In the genomic region with DNA sequence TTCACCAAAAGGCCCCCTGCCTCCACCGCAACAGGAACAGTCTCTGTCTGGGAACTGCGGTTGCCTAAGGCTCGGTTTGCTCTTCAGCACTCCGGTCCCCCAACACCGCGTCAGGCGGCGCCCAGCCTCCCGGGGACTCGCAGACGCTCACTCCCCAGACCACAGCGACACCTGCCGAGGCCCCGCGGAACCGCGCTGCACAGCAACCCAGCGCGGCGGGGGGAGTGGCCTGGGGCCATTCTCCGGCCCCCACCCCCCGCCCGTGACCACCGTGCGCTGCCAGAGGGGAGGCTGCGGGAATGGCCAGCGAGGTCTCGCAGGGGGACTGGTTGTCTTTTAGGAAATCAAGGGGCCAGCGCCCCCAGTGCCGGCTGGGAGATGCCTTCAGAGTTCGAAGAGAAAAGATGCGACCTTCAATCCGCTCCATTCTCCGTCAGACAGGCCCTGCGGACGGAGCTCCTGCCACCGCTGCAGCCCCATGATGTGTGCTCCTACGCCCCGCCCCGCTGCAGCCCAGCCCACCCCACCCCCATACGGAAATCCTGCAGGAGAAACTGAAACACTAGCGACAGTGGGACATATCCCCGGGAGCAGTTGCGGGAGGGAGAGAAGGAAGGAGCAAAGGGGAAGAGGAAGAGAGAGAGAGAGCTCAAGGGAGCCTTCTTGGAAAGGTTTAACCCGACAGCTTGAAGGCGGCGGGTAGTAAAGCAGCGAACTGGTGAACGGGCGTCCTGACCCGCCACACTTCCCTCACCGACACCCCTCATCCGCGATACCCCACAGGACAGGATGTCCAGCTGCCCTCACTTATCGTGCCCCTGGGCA, we compare ENCODE assay signal across 1 cellular context.
TF ChIP-seq lines count a peak whose summit lies in the region.

No MANE protein-coding gene starts in this region.

TF ChIP-seq in HepG2, 621 proteins besides CTCF, POLR2A, EP300 and RAD21 (continued from another document and continues in another):
- no peak for TF ChIP-seq REXO4 (CRISPR knock-in tag; IDR thresholded peaks at IDR 0.05; ENCODE audit: borderline replicate concordance)
- no peak for TF ChIP-seq NFYB (CRISPR knock-in tag; IDR thresholded peaks at IDR 0.05)
- no peak for TF ChIP-seq SAFB2 (CRISPR knock-in tag; IDR thresholded peaks at IDR 0.05; ENCODE audit: borderline replicate concordance, low read depth)
- TF ChIP-seq ZNF468 (CRISPR knock-in tag; IDR thresholded peaks at IDR 0.05) = no peak
- TF ChIP-seq RXRA (CRISPR knock-in tag; IDR thresholded peaks at IDR 0.05) = peak; percentile 65; the same call in 1 of the 2 replicates
- TF ChIP-seq, protein P1, sequence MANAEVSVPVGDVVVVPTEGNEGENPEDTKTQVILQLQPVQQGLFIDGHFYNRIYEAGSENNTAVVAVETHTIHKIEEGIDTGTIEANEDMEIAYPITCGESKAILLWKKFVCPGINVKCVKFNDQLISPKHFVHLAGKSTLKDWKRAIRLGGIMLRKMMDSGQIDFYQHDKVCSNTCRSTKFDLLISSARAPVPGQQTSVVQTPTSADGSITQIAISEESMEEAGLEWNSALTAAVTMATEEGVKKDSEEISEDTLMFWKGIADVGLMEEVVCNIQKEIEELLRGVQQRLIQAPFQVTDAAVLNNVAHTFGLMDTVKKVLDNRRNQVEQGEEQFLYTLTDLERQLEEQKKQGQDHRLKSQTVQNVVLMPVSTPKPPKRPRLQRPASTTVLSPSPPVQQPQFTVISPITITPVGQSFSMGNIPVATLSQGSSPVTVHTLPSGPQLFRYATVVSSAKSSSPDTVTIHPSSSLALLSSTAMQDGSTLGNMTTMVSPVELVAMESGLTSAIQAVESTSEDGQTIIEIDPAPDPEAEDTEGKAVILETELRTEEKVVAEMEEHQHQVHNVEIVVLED (CRISPR knock-in tag; IDR thresholded peaks at IDR 0.05; ENCODE audit: borderline replicate concordance) = peak; percentile 37; the same call in 1 of the 2 replicates
- TF ChIP-seq, protein P2, sequence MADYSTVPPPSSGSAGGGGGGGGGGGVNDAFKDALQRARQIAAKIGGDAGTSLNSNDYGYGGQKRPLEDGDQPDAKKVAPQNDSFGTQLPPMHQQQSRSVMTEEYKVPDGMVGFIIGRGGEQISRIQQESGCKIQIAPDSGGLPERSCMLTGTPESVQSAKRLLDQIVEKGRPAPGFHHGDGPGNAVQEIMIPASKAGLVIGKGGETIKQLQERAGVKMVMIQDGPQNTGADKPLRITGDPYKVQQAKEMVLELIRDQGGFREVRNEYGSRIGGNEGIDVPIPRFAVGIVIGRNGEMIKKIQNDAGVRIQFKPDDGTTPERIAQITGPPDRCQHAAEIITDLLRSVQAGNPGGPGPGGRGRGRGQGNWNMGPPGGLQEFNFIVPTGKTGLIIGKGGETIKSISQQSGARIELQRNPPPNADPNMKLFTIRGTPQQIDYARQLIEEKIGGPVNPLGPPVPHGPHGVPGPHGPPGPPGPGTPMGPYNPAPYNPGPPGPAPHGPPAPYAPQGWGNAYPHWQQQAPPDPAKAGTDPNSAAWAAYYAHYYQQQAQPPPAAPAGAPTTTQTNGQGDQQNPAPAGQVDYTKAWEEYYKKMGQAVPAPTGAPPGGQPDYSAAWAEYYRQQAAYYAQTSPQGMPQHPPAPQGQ (CRISPR knock-in tag; IDR thresholded peaks at IDR 0.05; ENCODE audit: borderline replicate concordance) = no peak
- TF ChIP-seq, protein P3, sequence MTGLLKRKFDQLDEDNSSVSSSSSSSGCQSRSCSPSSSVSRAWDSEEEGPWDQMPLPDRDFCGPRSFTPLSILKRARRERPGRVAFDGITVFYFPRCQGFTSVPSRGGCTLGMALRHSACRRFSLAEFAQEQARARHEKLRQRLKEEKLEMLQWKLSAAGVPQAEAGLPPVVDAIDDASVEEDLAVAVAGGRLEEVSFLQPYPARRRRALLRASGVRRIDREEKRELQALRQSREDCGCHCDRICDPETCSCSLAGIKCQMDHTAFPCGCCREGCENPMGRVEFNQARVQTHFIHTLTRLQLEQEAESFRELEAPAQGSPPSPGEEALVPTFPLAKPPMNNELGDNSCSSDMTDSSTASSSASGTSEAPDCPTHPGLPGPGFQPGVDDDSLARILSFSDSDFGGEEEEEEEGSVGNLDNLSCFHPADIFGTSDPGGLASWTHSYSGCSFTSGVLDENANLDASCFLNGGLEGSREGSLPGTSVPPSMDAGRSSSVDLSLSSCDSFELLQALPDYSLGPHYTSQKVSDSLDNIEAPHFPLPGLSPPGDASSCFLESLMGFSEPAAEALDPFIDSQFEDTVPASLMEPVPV (CRISPR knock-in tag; IDR thresholded peaks at IDR 0.05) = peak; percentile 73; the same call in 1 of the 2 replicates
- TF ChIP-seq ZBTB3 (CRISPR knock-in tag; IDR thresholded peaks at IDR 0.05; ENCODE audit: borderline replicate concordance, low read depth) = no peak
- TF ChIP-seq, protein P4, sequence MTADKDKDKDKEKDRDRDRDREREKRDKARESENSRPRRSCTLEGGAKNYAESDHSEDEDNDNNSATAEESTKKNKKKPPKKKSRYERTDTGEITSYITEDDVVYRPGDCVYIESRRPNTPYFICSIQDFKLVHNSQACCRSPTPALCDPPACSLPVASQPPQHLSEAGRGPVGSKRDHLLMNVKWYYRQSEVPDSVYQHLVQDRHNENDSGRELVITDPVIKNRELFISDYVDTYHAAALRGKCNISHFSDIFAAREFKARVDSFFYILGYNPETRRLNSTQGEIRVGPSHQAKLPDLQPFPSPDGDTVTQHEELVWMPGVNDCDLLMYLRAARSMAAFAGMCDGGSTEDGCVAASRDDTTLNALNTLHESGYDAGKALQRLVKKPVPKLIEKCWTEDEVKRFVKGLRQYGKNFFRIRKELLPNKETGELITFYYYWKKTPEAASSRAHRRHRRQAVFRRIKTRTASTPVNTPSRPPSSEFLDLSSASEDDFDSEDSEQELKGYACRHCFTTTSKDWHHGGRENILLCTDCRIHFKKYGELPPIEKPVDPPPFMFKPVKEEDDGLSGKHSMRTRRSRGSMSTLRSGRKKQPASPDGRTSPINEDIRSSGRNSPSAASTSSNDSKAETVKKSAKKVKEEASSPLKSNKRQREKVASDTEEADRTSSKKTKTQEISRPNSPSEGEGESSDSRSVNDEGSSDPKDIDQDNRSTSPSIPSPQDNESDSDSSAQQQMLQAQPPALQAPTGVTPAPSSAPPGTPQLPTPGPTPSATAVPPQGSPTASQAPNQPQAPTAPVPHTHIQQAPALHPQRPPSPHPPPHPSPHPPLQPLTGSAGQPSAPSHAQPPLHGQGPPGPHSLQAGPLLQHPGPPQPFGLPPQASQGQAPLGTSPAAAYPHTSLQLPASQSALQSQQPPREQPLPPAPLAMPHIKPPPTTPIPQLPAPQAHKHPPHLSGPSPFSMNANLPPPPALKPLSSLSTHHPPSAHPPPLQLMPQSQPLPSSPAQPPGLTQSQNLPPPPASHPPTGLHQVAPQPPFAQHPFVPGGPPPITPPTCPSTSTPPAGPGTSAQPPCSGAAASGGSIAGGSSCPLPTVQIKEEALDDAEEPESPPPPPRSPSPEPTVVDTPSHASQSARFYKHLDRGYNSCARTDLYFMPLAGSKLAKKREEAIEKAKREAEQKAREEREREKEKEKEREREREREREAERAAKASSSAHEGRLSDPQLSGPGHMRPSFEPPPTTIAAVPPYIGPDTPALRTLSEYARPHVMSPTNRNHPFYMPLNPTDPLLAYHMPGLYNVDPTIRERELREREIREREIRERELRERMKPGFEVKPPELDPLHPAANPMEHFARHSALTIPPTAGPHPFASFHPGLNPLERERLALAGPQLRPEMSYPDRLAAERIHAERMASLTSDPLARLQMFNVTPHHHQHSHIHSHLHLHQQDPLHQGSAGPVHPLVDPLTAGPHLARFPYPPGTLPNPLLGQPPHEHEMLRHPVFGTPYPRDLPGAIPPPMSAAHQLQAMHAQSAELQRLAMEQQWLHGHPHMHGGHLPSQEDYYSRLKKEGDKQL (CRISPR knock-in tag; IDR thresholded peaks at IDR 0.05; ENCODE audit: low read depth) = no peak
- no peak for TF ChIP-seq ZNF557 (CRISPR knock-in tag; IDR thresholded peaks at IDR 0.05)
- TF ChIP-seq, protein P5, sequence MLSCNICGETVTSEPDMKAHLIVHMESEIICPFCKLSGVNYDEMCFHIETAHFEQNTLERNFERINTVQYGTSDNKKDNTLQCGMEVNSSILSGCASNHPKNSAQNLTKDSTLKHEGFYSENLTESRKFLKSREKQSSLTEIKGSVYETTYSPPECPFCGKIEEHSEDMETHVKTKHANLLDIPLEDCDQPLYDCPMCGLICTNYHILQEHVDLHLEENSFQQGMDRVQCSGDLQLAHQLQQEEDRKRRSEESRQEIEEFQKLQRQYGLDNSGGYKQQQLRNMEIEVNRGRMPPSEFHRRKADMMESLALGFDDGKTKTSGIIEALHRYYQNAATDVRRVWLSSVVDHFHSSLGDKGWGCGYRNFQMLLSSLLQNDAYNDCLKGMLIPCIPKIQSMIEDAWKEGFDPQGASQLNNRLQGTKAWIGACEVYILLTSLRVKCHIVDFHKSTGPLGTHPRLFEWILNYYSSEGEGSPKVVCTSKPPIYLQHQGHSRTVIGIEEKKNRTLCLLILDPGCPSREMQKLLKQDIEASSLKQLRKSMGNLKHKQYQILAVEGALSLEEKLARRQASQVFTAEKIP (CRISPR knock-in tag; IDR thresholded peaks at IDR 0.05; ENCODE audit: borderline replicate concordance) = no peak
- no peak for TF ChIP-seq EEA1 (CRISPR knock-in tag; IDR thresholded peaks at IDR 0.05; ENCODE audit: borderline replicate concordance)
- TF ChIP-seq ZBTB7B (CRISPR knock-in tag; IDR thresholded peaks at IDR 0.05) = peak; percentile 74
- no peak for TF ChIP-seq PAWR (CRISPR knock-in tag; IDR thresholded peaks at IDR 0.05; ENCODE audit: borderline replicate concordance)
- TF ChIP-seq, protein P6, sequence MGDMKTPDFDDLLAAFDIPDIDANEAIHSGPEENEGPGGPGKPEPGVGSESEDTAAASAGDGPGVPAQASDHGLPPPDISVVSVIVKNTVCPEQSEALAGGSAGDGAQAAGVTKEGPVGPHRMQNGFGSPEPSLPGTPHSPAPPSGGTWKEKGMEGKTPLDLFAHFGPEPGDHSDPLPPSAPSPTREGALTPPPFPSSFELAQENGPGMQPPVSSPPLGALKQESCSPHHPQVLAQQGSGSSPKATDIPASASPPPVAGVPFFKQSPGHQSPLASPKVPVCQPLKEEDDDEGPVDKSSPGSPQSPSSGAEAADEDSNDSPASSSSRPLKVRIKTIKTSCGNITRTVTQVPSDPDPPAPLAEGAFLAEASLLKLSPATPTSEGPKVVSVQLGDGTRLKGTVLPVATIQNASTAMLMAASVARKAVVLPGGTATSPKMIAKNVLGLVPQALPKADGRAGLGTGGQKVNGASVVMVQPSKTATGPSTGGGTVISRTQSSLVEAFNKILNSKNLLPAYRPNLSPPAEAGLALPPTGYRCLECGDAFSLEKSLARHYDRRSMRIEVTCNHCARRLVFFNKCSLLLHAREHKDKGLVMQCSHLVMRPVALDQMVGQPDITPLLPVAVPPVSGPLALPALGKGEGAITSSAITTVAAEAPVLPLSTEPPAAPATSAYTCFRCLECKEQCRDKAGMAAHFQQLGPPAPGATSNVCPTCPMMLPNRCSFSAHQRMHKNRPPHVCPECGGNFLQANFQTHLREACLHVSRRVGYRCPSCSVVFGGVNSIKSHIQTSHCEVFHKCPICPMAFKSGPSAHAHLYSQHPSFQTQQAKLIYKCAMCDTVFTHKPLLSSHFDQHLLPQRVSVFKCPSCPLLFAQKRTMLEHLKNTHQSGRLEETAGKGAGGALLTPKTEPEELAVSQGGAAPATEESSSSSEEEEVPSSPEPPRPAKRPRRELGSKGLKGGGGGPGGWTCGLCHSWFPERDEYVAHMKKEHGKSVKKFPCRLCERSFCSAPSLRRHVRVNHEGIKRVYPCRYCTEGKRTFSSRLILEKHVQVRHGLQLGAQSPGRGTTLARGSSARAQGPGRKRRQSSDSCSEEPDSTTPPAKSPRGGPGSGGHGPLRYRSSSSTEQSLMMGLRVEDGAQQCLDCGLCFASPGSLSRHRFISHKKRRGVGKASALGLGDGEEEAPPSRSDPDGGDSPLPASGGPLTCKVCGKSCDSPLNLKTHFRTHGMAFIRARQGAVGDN (CRISPR knock-in tag; IDR thresholded peaks at IDR 0.05) = peak; percentile 80
- TF ChIP-seq TRIM24 (CRISPR knock-in tag; IDR thresholded peaks at IDR 0.05) = no peak
- TF ChIP-seq, protein P7, sequence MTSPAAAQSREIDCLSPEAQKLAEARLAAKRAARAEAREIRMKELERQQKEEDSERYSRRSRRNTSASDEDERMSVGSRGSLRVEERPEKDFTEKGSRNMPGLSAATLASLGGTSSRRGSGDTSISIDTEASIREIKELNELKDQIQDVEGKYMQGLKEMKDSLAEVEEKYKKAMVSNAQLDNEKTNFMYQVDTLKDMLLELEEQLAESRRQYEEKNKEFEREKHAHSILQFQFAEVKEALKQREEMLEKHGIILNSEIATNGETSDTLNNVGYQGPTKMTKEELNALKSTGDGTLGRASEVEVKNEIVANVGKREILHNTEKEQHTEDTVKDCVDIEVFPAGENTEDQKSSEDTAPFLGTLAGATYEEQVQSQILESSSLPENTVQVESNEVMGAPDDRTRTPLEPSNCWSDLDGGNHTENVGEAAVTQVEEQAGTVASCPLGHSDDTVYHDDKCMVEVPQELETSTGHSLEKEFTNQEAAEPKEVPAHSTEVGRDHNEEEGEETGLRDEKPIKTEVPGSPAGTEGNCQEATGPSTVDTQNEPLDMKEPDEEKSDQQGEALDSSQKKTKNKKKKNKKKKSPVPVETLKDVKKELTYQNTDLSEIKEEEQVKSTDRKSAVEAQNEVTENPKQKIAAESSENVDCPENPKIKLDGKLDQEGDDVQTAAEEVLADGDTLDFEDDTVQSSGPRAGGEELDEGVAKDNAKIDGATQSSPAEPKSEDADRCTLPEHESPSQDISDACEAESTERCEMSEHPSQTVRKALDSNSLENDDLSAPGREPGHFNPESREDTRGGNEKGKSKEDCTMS (CRISPR knock-in tag; conservative IDR thresholded peaks at IDR 0.05) = no peak
- no peak for TF ChIP-seq ZNF496 (CRISPR knock-in tag; IDR thresholded peaks at IDR 0.05; ENCODE audit: insufficient replicate concordance)
- no peak for TF ChIP-seq NFKBIZ (CRISPR knock-in tag; IDR thresholded peaks at IDR 0.05)
- no peak for TF ChIP-seq NFE2L2 (IDR thresholded peaks at IDR 0.05; ENCODE audit: low read length)
- TF ChIP-seq THYN1 (CRISPR knock-in tag; IDR thresholded peaks at IDR 0.05; ENCODE audit: borderline replicate concordance, low read depth) = no peak
- no peak for TF ChIP-seq SETDB1 (CRISPR knock-in tag; IDR thresholded peaks at IDR 0.05; ENCODE audit: borderline replicate concordance)
- TF ChIP-seq, protein P8, sequence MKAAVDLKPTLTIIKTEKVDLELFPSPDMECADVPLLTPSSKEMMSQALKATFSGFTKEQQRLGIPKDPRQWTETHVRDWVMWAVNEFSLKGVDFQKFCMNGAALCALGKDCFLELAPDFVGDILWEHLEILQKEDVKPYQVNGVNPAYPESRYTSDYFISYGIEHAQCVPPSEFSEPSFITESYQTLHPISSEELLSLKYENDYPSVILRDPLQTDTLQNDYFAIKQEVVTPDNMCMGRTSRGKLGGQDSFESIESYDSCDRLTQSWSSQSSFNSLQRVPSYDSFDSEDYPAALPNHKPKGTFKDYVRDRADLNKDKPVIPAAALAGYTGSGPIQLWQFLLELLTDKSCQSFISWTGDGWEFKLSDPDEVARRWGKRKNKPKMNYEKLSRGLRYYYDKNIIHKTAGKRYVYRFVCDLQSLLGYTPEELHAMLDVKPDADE (CRISPR knock-in tag; IDR thresholded peaks at IDR 0.05) = no peak
- peak; percentile 62 for TF ChIP-seq NRL (CRISPR knock-in tag; IDR thresholded peaks at IDR 0.05; ENCODE audit: borderline replicate concordance)
- no peak for TF ChIP-seq BHLHE40 (IDR thresholded peaks at IDR 0.05; ENCODE audit: low read length)
